1 cellular context compared by ENCODE assay signal in the genomic region with DNA sequence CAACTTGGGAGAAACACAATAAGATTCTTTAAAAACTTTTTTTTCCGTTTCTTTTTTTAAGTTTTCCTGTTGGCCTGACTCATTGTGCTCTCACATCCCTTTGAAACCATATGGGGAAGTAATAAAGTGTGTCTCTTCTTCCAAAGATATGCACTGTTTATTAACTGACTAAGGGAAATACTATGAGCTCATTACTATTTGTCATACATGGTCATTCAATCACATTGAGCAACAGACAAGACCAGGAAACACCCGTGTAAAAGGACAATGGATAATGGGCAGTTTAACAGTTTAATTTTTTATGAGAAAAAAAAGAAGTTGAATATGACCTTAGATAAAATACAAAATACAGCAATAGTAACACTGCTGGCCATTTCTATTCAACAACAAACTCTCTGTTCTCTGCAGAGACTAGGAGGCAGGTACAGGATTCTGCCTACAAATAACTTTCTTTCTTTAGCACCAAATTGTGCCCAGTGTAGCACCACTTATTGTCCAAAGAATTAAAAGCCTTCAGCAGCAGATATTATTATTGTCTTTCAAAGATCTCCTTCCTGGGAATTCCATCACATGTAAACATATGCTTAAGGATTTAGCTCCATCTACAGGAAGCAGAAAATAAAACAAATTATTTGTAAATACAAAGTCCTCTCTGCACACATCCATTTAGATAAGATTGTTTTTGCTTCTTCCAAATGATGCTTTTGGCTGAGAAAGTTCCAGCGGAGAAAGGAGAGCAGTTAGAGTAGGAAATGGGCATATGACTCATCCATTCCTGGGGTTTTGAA.
TF ChIP-seq lines count a peak whose summit lies in the region.

No MANE protein-coding gene starts in this region.

TF ChIP-seq in HEK293, 187 proteins besides CTCF, POLR2A, EP300 and RAD21 (continued from another document and continues in another):
- peak; percentile 80; the same call in 1 of the 2 replicates for TF ChIP-seq ZNF184 (tag by site-specific recombination; IDR thresholded peaks at IDR 0.05)
- TF ChIP-seq ZSCAN23 (tag by site-specific recombination; IDR thresholded peaks at IDR 0.05), result no peak
- TF ChIP-seq, protein P1, sequence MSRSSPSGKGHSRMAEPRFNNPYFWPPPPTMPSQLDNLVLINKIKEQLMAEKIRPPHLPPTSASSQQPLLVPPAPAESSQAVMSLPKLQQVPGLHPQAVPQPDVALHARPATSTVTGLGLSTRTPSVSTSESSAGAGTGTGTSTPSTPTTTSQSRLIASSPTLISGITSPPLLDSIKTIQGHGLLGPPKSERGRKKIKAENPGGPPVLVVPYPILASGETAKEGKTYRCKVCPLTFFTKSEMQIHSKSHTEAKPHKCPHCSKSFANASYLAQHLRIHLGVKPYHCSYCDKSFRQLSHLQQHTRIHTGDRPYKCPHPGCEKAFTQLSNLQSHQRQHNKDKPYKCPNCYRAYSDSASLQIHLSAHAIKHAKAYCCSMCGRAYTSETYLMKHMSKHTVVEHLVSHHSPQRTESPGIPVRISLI (tag by site-specific recombination; IDR thresholded peaks at IDR 0.05), result peak; percentile 85; the same call in 1 of the 2 replicates
- no peak for TF ChIP-seq ZNF174 (tag by site-specific recombination; IDR thresholded peaks at IDR 0.05)
- TF ChIP-seq FEZF1 (tag by site-specific recombination; IDR thresholded peaks at IDR 0.05), result no peak
- no peak for TF ChIP-seq HOXD13 (CRISPR knock-in tag; IDR thresholded peaks at IDR 0.05; ENCODE audit: borderline replicate concordance)
- TF ChIP-seq, protein P2, sequence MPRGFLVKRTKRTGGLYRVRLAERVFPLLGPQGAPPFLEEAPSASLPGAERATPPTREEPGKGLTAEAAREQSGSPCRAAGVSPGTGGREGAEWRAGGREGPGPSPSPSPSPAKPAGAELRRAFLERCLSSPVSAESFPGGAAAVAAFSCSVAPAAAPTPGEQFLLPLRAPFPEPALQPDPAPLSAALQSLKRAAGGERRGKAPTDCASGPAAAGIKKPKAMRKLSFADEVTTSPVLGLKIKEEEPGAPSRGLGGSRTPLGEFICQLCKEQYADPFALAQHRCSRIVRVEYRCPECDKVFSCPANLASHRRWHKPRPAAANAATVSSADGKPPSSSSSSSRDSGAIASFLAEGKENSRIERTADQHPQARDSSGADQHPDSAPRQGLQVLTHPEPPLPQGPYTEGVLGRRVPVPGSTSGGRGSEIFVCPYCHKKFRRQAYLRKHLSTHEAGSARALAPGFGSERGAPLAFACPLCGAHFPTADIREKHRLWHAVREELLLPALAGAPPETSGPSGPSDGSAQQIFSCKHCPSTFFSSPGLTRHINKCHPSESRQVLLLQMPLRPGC (tag by site-specific recombination; IDR thresholded peaks at IDR 0.05), result peak; percentile 50; the same call in 1 of the 2 replicates
- TF ChIP-seq ZNF138 (tag by site-specific recombination; IDR thresholded peaks at IDR 0.05; ENCODE audit: borderline replicate concordance), result no peak
- no peak for TF ChIP-seq KLF16 (tag by site-specific recombination; IDR thresholded peaks at IDR 0.05)
- TF ChIP-seq ZNF133 (tag by site-specific recombination; IDR thresholded peaks at IDR 0.05), result no peak
- TF ChIP-seq ZNF366 (tag by site-specific recombination; conservative IDR thresholded peaks at IDR 0.05), result no peak
- no peak for TF ChIP-seq ZNF600 (tag by site-specific recombination; IDR thresholded peaks at IDR 0.05)
- no peak for TF ChIP-seq MYNN (tag by site-specific recombination; IDR thresholded peaks at IDR 0.05; ENCODE audit: borderline replicate concordance)
- TF ChIP-seq, protein P3, sequence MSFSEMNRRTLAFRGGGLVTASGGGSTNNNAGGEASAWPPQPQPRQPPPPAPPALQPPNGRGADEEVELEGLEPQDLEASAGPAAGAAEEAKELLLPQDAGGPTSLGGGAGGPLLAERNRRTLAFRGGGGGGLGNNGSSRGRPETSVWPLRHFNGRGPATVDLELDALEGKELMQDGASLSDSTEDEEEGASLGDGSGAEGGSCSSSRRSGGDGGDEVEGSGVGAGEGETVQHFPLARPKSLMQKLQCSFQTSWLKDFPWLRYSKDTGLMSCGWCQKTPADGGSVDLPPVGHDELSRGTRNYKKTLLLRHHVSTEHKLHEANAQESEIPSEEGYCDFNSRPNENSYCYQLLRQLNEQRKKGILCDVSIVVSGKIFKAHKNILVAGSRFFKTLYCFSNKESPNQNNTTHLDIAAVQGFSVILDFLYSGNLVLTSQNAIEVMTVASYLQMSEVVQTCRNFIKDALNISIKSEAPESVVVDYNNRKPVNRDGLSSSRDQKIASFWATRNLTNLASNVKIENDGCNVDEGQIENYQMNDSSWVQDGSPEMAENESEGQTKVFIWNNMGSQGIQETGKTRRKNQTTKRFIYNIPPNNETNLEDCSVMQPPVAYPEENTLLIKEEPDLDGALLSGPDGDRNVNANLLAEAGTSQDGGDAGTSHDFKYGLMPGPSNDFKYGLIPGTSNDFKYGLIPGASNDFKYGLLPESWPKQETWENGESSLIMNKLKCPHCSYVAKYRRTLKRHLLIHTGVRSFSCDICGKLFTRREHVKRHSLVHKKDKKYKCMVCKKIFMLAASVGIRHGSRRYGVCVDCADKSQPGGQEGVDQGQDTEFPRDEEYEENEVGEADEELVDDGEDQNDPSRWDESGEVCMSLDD (tag by site-specific recombination; IDR thresholded peaks at IDR 0.05), result no peak
- TF ChIP-seq, protein P4, sequence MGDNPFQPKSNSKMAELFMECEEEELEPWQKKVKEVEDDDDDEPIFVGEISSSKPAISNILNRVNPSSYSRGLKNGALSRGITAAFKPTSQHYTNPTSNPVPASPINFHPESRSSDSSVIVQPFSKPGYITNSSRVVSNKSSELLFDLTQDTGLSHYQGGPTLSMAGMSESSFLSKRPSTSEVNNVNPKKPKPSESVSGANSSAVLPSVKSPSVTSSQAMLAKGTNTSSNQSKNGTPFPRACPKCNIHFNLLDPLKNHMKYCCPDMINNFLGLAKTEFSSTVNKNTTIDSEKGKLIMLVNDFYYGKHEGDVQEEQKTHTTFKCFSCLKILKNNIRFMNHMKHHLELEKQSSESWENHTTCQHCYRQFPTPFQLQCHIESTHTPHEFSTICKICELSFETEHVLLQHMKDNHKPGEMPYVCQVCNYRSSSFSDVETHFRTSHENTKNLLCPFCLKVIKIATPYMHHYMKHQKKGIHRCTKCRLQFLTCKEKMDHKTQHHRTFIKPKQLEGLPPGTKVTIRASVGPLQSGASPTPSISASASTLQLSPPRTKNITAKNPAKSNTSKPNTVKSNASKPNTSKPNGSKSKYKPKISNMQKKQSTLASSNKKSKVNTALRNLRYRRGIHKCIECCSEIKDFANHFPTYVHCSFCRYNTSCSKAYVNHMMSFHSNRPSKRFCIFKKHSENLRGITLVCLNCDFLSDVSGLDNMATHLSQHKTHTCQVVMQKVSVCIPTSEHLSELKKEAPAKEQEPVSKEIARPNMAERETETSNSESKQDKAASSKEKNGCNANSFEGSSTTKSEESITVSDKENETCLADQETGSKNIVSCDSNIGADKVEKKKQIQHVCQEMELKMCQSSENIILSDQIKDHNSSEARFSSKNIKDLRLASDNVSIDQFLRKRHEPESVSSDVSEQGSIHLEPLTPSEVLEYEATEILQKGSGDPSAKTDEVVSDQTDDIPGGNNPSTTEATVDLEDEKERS (tag by site-specific recombination; IDR thresholded peaks at IDR 0.05), result no peak
- TF ChIP-seq ZNF544 (tag by site-specific recombination; IDR thresholded peaks at IDR 0.05), result no peak
- no peak for TF ChIP-seq PRDM1 (tag by site-specific recombination; IDR thresholded peaks at IDR 0.05)
- TF ChIP-seq, protein P5, sequence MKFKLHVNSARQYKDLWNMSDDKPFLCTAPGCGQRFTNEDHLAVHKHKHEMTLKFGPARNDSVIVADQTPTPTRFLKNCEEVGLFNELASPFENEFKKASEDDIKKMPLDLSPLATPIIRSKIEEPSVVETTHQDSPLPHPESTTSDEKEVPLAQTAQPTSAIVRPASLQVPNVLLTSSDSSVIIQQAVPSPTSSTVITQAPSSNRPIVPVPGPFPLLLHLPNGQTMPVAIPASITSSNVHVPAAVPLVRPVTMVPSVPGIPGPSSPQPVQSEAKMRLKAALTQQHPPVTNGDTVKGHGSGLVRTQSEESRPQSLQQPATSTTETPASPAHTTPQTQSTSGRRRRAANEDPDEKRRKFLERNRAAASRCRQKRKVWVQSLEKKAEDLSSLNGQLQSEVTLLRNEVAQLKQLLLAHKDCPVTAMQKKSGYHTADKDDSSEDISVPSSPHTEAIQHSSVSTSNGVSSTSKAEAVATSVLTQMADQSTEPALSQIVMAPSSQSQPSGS (tag by site-specific recombination; IDR thresholded peaks at IDR 0.05; ENCODE audit: low read depth), result peak; percentile 22; the same call in 1 of the 2 replicates
- TF ChIP-seq ZFP37 (tag by site-specific recombination; IDR thresholded peaks at IDR 0.05), result no peak
- no peak for TF ChIP-seq KLF8 (tag by site-specific recombination; IDR thresholded peaks at IDR 0.05)
- no peak for TF ChIP-seq ZNF701 (tag by site-specific recombination; IDR thresholded peaks at IDR 0.05)
- no peak for TF ChIP-seq ZNF23 (tag by site-specific recombination; IDR thresholded peaks at IDR 0.05; ENCODE audit: borderline replicate concordance)
- TF ChIP-seq ZNF664 (tag by site-specific recombination; IDR thresholded peaks at IDR 0.05), result no peak
- TF ChIP-seq HOXA7 (CRISPR knock-in tag; IDR thresholded peaks at IDR 0.05; ENCODE audit: borderline replicate concordance), result no peak
- TF ChIP-seq ZNF660 (tag by site-specific recombination; IDR thresholded peaks at IDR 0.05), result 0 out of 2 replicates have a peak, but pooled peaks have one; percentile 11
- TF ChIP-seq, protein P6, sequence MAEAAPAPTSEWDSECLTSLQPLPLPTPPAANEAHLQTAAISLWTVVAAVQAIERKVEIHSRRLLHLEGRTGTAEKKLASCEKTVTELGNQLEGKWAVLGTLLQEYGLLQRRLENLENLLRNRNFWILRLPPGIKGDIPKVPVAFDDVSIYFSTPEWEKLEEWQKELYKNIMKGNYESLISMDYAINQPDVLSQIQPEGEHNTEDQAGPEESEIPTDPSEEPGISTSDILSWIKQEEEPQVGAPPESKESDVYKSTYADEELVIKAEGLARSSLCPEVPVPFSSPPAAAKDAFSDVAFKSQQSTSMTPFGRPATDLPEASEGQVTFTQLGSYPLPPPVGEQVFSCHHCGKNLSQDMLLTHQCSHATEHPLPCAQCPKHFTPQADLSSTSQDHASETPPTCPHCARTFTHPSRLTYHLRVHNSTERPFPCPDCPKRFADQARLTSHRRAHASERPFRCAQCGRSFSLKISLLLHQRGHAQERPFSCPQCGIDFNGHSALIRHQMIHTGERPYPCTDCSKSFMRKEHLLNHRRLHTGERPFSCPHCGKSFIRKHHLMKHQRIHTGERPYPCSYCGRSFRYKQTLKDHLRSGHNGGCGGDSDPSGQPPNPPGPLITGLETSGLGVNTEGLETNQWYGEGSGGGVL (tag by site-specific recombination; IDR thresholded peaks at IDR 0.05), result no peak
- TF ChIP-seq, protein P7, sequence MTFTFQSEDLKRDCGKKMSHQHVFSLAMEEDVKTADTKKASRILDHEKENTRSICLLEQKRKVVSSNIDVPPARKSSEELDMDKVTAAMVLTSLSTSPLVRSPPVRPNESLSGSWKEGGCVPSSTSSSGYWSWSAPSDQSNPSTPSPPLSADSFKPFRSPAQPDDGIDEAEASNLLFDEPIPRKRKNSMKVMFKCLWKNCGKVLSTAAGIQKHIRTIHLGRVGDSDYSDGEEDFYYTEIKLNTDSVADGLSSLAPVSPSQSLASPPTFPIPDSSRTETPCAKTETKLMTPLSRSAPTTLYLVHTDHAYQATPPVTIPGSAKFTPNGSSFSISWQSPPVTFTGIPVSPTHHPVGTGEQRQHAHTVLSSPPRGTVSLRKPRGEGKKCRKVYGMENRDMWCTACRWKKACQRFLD (tag by site-specific recombination; IDR thresholded peaks at IDR 0.05), result no peak
- TF ChIP-seq, protein P8, sequence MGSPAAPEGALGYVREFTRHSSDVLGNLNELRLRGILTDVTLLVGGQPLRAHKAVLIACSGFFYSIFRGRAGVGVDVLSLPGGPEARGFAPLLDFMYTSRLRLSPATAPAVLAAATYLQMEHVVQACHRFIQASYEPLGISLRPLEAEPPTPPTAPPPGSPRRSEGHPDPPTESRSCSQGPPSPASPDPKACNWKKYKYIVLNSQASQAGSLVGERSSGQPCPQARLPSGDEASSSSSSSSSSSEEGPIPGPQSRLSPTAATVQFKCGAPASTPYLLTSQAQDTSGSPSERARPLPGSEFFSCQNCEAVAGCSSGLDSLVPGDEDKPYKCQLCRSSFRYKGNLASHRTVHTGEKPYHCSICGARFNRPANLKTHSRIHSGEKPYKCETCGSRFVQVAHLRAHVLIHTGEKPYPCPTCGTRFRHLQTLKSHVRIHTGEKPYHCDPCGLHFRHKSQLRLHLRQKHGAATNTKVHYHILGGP (tag by site-specific recombination; IDR thresholded peaks at IDR 0.05), result no peak
- no peak for TF ChIP-seq HOXC10 (CRISPR knock-in tag; IDR thresholded peaks at IDR 0.05)
- TF ChIP-seq ZNF585B (tag by site-specific recombination; IDR thresholded peaks at IDR 0.05), result no peak
- no peak for TF ChIP-seq ZNF404 (tag by site-specific recombination; IDR thresholded peaks at IDR 0.05)
- TF ChIP-seq, protein P9, sequence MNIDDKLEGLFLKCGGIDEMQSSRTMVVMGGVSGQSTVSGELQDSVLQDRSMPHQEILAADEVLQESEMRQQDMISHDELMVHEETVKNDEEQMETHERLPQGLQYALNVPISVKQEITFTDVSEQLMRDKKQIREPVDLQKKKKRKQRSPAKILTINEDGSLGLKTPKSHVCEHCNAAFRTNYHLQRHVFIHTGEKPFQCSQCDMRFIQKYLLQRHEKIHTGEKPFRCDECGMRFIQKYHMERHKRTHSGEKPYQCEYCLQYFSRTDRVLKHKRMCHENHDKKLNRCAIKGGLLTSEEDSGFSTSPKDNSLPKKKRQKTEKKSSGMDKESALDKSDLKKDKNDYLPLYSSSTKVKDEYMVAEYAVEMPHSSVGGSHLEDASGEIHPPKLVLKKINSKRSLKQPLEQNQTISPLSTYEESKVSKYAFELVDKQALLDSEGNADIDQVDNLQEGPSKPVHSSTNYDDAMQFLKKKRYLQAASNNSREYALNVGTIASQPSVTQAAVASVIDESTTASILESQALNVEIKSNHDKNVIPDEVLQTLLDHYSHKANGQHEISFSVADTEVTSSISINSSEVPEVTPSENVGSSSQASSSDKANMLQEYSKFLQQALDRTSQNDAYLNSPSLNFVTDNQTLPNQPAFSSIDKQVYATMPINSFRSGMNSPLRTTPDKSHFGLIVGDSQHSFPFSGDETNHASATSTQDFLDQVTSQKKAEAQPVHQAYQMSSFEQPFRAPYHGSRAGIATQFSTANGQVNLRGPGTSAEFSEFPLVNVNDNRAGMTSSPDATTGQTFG (tag by site-specific recombination; IDR thresholded peaks at IDR 0.05; ENCODE audit: borderline replicate concordance), result no peak
- TF ChIP-seq, protein P10, sequence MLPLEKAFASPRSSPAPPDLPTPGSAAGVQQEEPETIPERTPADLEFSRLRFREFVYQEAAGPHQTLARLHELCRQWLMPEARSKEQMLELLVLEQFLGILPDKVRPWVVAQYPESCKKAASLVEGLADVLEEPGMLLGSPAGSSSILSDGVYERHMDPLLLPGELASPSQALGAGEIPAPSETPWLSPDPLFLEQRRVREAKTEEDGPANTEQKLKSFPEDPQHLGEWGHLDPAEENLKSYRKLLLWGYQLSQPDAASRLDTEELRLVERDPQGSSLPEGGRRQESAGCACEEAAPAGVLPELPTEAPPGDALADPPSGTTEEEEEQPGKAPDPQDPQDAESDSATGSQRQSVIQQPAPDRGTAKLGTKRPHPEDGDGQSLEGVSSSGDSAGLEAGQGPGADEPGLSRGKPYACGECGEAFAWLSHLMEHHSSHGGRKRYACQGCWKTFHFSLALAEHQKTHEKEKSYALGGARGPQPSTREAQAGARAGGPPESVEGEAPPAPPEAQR (tag by site-specific recombination; IDR thresholded peaks at IDR 0.05), result no peak
- no peak for TF ChIP-seq ZNF555 (tag by site-specific recombination; conservative IDR thresholded peaks at IDR 0.05)
- no peak for TF ChIP-seq SCRT2 (tag by site-specific recombination; IDR thresholded peaks at IDR 0.05)
- peak; percentile 58 for TF ChIP-seq ZNF654 (tag by site-specific recombination; IDR thresholded peaks at IDR 0.05; ENCODE audit: low read depth)
- no peak for TF ChIP-seq ZNF19 (tag by site-specific recombination; IDR thresholded peaks at IDR 0.05; ENCODE audit: low read depth)
- TF ChIP-seq GFI1B (tag by site-specific recombination; IDR thresholded peaks at IDR 0.05), result no peak
- no peak for TF ChIP-seq ZFP3 (tag by site-specific recombination; IDR thresholded peaks at IDR 0.05; ENCODE audit: low read depth)
